Comparison of ENCODE assay signal across 1 cellular context in the genomic region with DNA sequence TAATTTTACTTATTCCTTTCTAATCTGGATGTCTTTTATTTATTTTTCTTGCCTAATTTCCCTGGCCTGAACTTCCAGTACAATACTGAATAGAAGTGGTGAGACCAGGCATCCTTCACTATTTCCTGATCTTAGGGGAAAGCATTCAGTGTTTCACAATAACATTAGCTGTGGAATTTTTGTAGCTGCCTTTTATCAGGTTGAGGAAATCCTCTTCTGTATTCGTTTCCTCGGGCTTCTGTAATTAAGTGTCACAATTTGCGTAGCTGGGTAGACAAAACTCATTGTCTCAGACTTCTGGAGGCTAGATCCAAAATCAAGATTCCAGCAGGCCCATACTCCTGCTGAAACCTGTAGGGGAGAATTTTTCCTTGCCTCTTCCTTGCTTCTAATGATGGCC.
TF ChIP-seq lines count a peak whose summit lies in the region.

No MANE protein-coding gene starts in this region.

TF ChIP-seq in HepG2, 621 proteins besides CTCF, POLR2A, EP300 and RAD21 (continued from another document):
- TF ChIP-seq, protein P1, sequence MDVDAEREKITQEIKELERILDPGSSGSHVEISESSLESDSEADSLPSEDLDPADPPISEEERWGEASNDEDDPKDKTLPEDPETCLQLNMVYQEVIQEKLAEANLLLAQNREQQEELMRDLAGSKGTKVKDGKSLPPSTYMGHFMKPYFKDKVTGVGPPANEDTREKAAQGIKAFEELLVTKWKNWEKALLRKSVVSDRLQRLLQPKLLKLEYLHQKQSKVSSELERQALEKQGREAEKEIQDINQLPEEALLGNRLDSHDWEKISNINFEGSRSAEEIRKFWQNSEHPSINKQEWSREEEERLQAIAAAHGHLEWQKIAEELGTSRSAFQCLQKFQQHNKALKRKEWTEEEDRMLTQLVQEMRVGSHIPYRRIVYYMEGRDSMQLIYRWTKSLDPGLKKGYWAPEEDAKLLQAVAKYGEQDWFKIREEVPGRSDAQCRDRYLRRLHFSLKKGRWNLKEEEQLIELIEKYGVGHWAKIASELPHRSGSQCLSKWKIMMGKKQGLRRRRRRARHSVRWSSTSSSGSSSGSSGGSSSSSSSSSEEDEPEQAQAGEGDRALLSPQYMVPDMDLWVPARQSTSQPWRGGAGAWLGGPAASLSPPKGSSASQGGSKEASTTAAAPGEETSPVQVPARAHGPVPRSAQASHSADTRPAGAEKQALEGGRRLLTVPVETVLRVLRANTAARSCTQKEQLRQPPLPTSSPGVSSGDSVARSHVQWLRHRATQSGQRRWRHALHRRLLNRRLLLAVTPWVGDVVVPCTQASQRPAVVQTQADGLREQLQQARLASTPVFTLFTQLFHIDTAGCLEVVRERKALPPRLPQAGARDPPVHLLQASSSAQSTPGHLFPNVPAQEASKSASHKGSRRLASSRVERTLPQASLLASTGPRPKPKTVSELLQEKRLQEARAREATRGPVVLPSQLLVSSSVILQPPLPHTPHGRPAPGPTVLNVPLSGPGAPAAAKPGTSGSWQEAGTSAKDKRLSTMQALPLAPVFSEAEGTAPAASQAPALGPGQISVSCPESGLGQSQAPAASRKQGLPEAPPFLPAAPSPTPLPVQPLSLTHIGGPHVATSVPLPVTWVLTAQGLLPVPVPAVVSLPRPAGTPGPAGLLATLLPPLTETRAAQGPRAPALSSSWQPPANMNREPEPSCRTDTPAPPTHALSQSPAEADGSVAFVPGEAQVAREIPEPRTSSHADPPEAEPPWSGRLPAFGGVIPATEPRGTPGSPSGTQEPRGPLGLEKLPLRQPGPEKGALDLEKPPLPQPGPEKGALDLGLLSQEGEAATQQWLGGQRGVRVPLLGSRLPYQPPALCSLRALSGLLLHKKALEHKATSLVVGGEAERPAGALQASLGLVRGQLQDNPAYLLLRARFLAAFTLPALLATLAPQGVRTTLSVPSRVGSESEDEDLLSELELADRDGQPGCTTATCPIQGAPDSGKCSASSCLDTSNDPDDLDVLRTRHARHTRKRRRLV (CRISPR knock-in tag; IDR thresholded peaks at IDR 0.05), result no peak
- TF ChIP-seq PAF1 (CRISPR knock-in tag; IDR thresholded peaks at IDR 0.05), result no peak
- no peak for TF ChIP-seq ZNF207 (IDR thresholded peaks at IDR 0.05; ENCODE audit: borderline replicate concordance)
- TF ChIP-seq GATA4 (IDR thresholded peaks at IDR 0.05; ENCODE audit: borderline replicate concordance, low read depth), result no peak
- TF ChIP-seq ZNF460 (CRISPR knock-in tag; IDR thresholded peaks at IDR 0.05; ENCODE audit: borderline replicate concordance), result no peak
- TF ChIP-seq, protein P2, sequence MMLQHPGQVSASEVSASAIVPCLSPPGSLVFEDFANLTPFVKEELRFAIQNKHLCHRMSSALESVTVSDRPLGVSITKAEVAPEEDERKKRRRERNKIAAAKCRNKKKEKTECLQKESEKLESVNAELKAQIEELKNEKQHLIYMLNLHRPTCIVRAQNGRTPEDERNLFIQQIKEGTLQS (CRISPR knock-in tag; IDR thresholded peaks at IDR 0.05), result no peak
- no peak for TF ChIP-seq MED1 (CRISPR knock-in tag; IDR thresholded peaks at IDR 0.05)
- TF ChIP-seq ZNF350 (CRISPR knock-in tag; IDR thresholded peaks at IDR 0.05; ENCODE audit: borderline replicate concordance, low read depth), result no peak
- no peak for TF ChIP-seq JDP2 (CRISPR knock-in tag; IDR thresholded peaks at IDR 0.05; ENCODE audit: borderline replicate concordance)
- no peak for TF ChIP-seq GZF1 (CRISPR knock-in tag; IDR thresholded peaks at IDR 0.05)
- no peak for TF ChIP-seq ZNF678 (CRISPR knock-in tag; IDR thresholded peaks at IDR 0.05)
